In genomic region chr17:49687878-49688491, GRCh38 we compare ENCODE assay signal across 8 cellular contexts. TPM values are rescaled to one million over a fixed set of nuclear protein-coding genes. Genes with fewer than 3 reads are reported as not detected.
DNase-seq lines count a peak whose midpoint lies in the region; ATAC-seq, FAIRE-seq and TF ChIP-seq lines count a peak whose summit lies in the region.

No MANE protein-coding gene starts in this region.

- H3K79me2 ChIP-seq in H1 (ENCODE audit: control insufficient read depth in 1 of 2, insufficient read depth in 2 of 2, low read length in 2 of 2) (no peaks in the 10 kb centered on the region), parathyroid adenoma (no peaks in the 10 kb centered on the region)

- ATAC-seq in GM21717 (IDR thresholded peaks at IDR 0.05; ENCODE audit: unreplicated experiment) (no peak), GM19324 (IDR thresholded peaks at IDR 0.05; ENCODE audit: low FRiP score, unreplicated experiment) (no peak)

- no peak overlapping the region for H3K4me2 ChIP-seq in H1 (ENCODE audit: insufficient read depth in 1 of 2, low read depth in 2 of 2, low read length in 2 of 2)
- H3K4me2 ChIP-seq in parathyroid adenoma (ENCODE audit: low read length) = no peak overlapping the region

- H3K27me3 ChIP-seq in H1 (replicated peaks in 1 of 4; ENCODE audit: control insufficient read depth in 3 of 4, extremely low read depth in 1 of 4, insufficient read depth in 3 of 4, low read length in 3 of 4) (no peaks in the 10 kb centered on the region; a peak in 2 of 7 replicates), parathyroid adenoma (ENCODE audit: control insufficient read depth, insufficient read depth, low read length) (no peaks in the 10 kb centered on the region)

- 87% methylated on average over 9 of the region's 10 CpGs; no CpG with 5 or more reads in 1 of the 2 experiments for WGBS in H1 (ENCODE audit: extremely low coverage in 1 of 2, insufficient coverage in 1 of 2, insufficient read length in 1 of 2, insufficient replicate concordance in 2 of 2, low coverage in 1 of 2, low lambda C conversion rate in 2 of 2, missing lambda C conversion rate in 1 of 2), 2 experiments

- no peak overlapping the region for H3K14ac ChIP-seq in H1 (ENCODE audit: insufficient read length)

- H3K4ac ChIP-seq in H1 (replicated peaks; ENCODE audit: insufficient read length, low read depth, low read length) = no peak overlapping the region

- H3K27ac ChIP-seq in H1 (ENCODE audit: low read depth, low read length) (no peak overlapping the region), parathyroid adenoma (peak overlapping the region; percentile 30)

- FAIRE-seq in H1 (lab: Jason Lieb, UNC) = no peak

- no peaks in the 10 kb centered on the region for H4K20me1 ChIP-seq in H1 (replicated peaks in 1 of 2; ENCODE audit: control insufficient read depth in 1 of 2, insufficient read depth in 2 of 2, low read length in 2 of 2)

- H3K9me3 ChIP-seq in H1 (ENCODE audit: insufficient read depth in 2 of 2, low read depth in 1 of 2, low read length in 1 of 2) = no peaks in the 10 kb centered on the region
- H3K9me3 ChIP-seq in parathyroid adenoma (ENCODE audit: control insufficient read depth, low read length) = no peaks in the 10 kb centered on the region

- H3K9ac ChIP-seq in H1 (replicated peaks in 1 of 4; ENCODE audit: extremely low read depth in 1 of 4, low read depth in 3 of 4, low read length in 3 of 4) (no peak overlapping the region), parathyroid adenoma (no peak overlapping the region)

- no peak for TF ChIP-seq CTCF in H1 (IDR thresholded peaks at IDR 0.05; ENCODE audit: control extremely low read depth in 1 of 3, insufficient read depth in 1 of 3, low read depth in 1 of 3, low read length in 3 of 3)
- TF ChIP-seq CTCF in parathyroid adenoma (IDR thresholded peaks at IDR 0.05) = no peak

- TF ChIP-seq EP300 in H1 (IDR thresholded peaks at IDR 0.05; ENCODE audit: borderline replicate concordance in 1 of 2, low read depth in 2 of 2, low read length in 2 of 2) = no peak

- no peaks in the 10 kb centered on the region for H3K23me2 ChIP-seq in H1 (ENCODE audit: low read depth, low read length)

- no peak overlapping the region for H3K56ac ChIP-seq in H1 (replicated peaks; ENCODE audit: insufficient read length, low read depth, low read length)

- H3K23ac ChIP-seq in H1 (ENCODE audit: insufficient read length) = no peak overlapping the region

- no peak overlapping the region for H2BK15ac ChIP-seq in H1 (ENCODE audit: low read length)

- no peak overlapping the region for H3K4me3 ChIP-seq in H1 (ENCODE audit: extremely low read depth in 1 of 4, insufficient read depth in 2 of 4, low read depth in 3 of 4, low read length in 4 of 4)
- H3K4me3 ChIP-seq in parathyroid adenoma (ENCODE audit: low read depth, low read length) = no peak overlapping the region

- H3K4me1 ChIP-seq in H1 (replicated peaks in 1 of 4; ENCODE audit: control insufficient read depth in 3 of 4, insufficient read depth in 4 of 4, low read length in 3 of 4) = peaks cover 0 to 2% (median 0%) of the 10 kb centered on the region in 4 experiments; a peak in 2 of 7 replicates
- no peaks in the 10 kb centered on the region for H3K4me1 ChIP-seq in parathyroid adenoma

- no peak overlapping the region for H2BK20ac ChIP-seq in H1 (ENCODE audit: low read length)

- H3K18ac ChIP-seq in H1 (ENCODE audit: extremely low read depth, low read length) = no peak overlapping the region

- DNase-seq in EH (ENCODE audit: low read depth) (peak; percentile 81), H1 (ENCODE audit: low read depth in 1 of 2, low spot score in 2 of 2) (no peak), HUDEP-2 (lab: John Stamatoyannopoulos, UW; ENCODE audit: unreplicated experiment in 76 of 76) (no peak), NCI-H2196 (lab: John Stamatoyannopoulos, UW; ENCODE audit: unreplicated experiment) (no peak)

- no peak overlapping the region for H4K8ac ChIP-seq in H1 (ENCODE audit: extremely low read depth, insufficient read depth, low read length)

- CTCF ChIA-PET in H1 (lab: Charles Lee; ENCODE audit: partially characterized antibody) = interaction anchor here (0.9 to 19.2 kb wide), 11 partner anchors 16 to 310 kb away, joined by 3 to 228 read pairs (median 4); partner anchors contain the start of gene NXPH3

- no peak overlapping the region for H4K91ac ChIP-seq in H1 (replicated peaks; ENCODE audit: insufficient read length, low read length)

- TF ChIP-seq RAD21 in H1 (IDR thresholded peaks at IDR 0.05 in 1 of 2, conservative IDR thresholded peaks at IDR 0.05 in 1 of 2; ENCODE audit: low read depth in 2 of 2, low read length in 2 of 2) = no peak

- POLR2A ChIA-PET in H1 (lab: Charles Lee; ENCODE audit: partially characterized antibody) = interaction anchor here (1.0 to 1.2 kb wide), 2 partner anchors 8 to 12 kb away, joined by 3 read pairs; no protein-coding TSS in a partner anchor

- H3K36me3 ChIP-seq in H1 (ENCODE audit: control insufficient read depth in 2 of 4, insufficient read depth in 4 of 4, low read length in 3 of 4) (no peaks in the 10 kb centered on the region), parathyroid adenoma (ENCODE audit: control insufficient read depth, insufficient read depth, low read length) (no peaks in the 10 kb centered on the region)

- no peak overlapping the region for H2BK120ac ChIP-seq in H1 (replicated peaks; ENCODE audit: low read depth, low read length)

- no peak overlapping the region for H2BK12ac ChIP-seq in H1 (ENCODE audit: low read depth, low read length)

- no peak overlapping the region for H2AK5ac ChIP-seq in H1 (ENCODE audit: low read depth, low read length)

- H2AFZ ChIP-seq in H1 (ENCODE audit: low read length) = no peak overlapping the region
- no peak overlapping the region for H2AFZ ChIP-seq in parathyroid adenoma

- H2BK5ac ChIP-seq in H1 (ENCODE audit: low read depth, low read length) = no peak overlapping the region

- no peak overlapping the region for H4K5ac ChIP-seq in H1 (ENCODE audit: insufficient read length, low read depth, low read length)

- no peak for TF ChIP-seq POLR2A in H1 (IDR thresholded peaks at IDR 0.05; ENCODE audit: control extremely low read depth in 1 of 2, low read depth in 2 of 2, low read length in 2 of 2)

- no peaks in the 10 kb centered on the region for H3K79me1 ChIP-seq in H1 (ENCODE audit: low read depth, low read length)

TF ChIP-seq in PFSK-1, 5 proteins besides CTCF, POLR2A, EP300 and RAD21 (continues in another document):
- TF ChIP-seq POLR2AphosphoS5 (IDR thresholded peaks at IDR 0.05; ENCODE audit: low read depth, low read length) (no peak), FOXP2 (optimal IDR thresholded peaks at IDR 0.05; ENCODE audit: borderline replicate concordance, extremely low read depth, extremely low read length, insufficient read depth) (no peak), TAF1 (IDR thresholded peaks at IDR 0.05; ENCODE audit: borderline replicate concordance, insufficient read depth, low read length) (no peak), SIN3A (IDR thresholded peaks at IDR 0.05; ENCODE audit: borderline replicate concordance, insufficient read depth, low read length) (peak; percentile 19; the same call in 1 of the 2 replicates)

TF ChIP-seq in H1, 55 proteins besides CTCF, POLR2A, EP300 and RAD21:
- TF ChIP-seq MAX (IDR thresholded peaks at IDR 0.05) = 0 out of 2 replicates have a peak, but pooled peaks have one; percentile 11
- no peak for TF ChIP-seq PHF8 (conservative IDR thresholded peaks at IDR 0.05; ENCODE audit: low read depth, low read length)

RNA-seq across cellular contexts. Expression of gene SPOP, which starts 10.1 kb away (rescaled TPM):
- 52.6 TPM for polyA plus RNA-seq in PFSK-1 (2012; ENCODE audit: insufficient read length, low read depth)
- 24.8 and 25.6 TPM in 2 replicates for total RNA-seq in H1 (2021; fragmentation: NEBNext Ultra II Directional; extraction: Animal tissue kit (Norgen Biotek cat#: 25700))
- polyA plus RNA-seq in H1 (2011; rRNA removed) = 13.3 and 15.5 TPM in 2 replicates
- 18.6 TPM for polyA plus RNA-seq in H1 (2011; cell fraction: cytosol; rRNA removed)
- 37.2 TPM for polyA plus RNA-seq in H1 (2011; cell fraction: nucleus; rRNA removed)
- polyA plus RNA-seq in H1 (2012, experiment 1 of 2) = 16.9 to 23.9 TPM (median 20.2 TPM) in 4 replicates
- 4.6 TPM for polyA plus RNA-seq in H1 (2012, experiment 2 of 2)
- polyA plus RNA-seq in H1 (2013, experiment 1 of 2) = 14.0 TPM
- polyA plus RNA-seq in H1 (2013, experiment 2 of 2) = 14.3 TPM
- 41.0 and 49.3 TPM in 2 replicates for polyA minus RNA-seq in H1 (2011; rRNA and poly(A)+ RNA removed)
- polyA minus RNA-seq in H1 (2011; cell fraction: cytosol; rRNA and poly(A)+ RNA removed) = 27.4 TPM
- 43.2 TPM for polyA minus RNA-seq in H1 (2011; cell fraction: nucleus; rRNA and poly(A)+ RNA removed)

RNA-seq across cellular contexts. Expression of gene SLC35B1, which starts 19.8 kb away (rescaled TPM):
- polyA plus RNA-seq in PFSK-1 (2012; ENCODE audit: insufficient read length, low read depth) = 108 TPM
- total RNA-seq in H1 (2021; fragmentation: NEBNext Ultra II Directional; extraction: Animal tissue kit (Norgen Biotek cat#: 25700)) = 56.5 and 60.0 TPM in 2 replicates
- polyA plus RNA-seq in H1 (2011; rRNA removed) = 62.0 and 87.7 TPM in 2 replicates
- 59.4 TPM for polyA plus RNA-seq in H1 (2011; cell fraction: cytosol; rRNA removed)
- 59.5 TPM for polyA plus RNA-seq in H1 (2011; cell fraction: nucleus; rRNA removed)
- 53.4 to 64.1 TPM (median 56.9 TPM) in 4 replicates for polyA plus RNA-seq in H1 (2012, experiment 1 of 2)
- polyA plus RNA-seq in H1 (2012, experiment 2 of 2) = 40.1 TPM
- 62.0 TPM for polyA plus RNA-seq in H1 (2013, experiment 1 of 2)
- polyA plus RNA-seq in H1 (2013, experiment 2 of 2) = 74.6 TPM
- polyA minus RNA-seq in H1 (2011; rRNA and poly(A)+ RNA removed) = 64.7 and 71.9 TPM in 2 replicates
- polyA minus RNA-seq in H1 (2011; cell fraction: cytosol; rRNA and poly(A)+ RNA removed) = 26.6 TPM
- polyA minus RNA-seq in H1 (2011; cell fraction: nucleus; rRNA and poly(A)+ RNA removed) = 54.0 TPM
